ENCODE assay signal across 9 cellular contexts in genomic region chr18:65091737-65092329, GRCh38.
A peak's percentile ranks its signal among the peaks of the same experiment; 100 is the strongest.
DNase-seq lines count a peak whose midpoint lies in the region; ATAC-seq and TF ChIP-seq lines count a peak whose summit lies in the region.
"Had no signal": no experiment of that assay in that cellular context is flagged by ENCODE, and none has a peak within 500 bp of the region (broad histone marks: within the 10 kb centered on the region; RNA-seq: fewer than 3 reads in every experiment).

No MANE protein-coding gene starts in this region.

- H3K27me3 ChIP-seq in GM06990 (replicated peaks; ENCODE audit: control insufficient read depth, insufficient read depth, low read length) (no peaks in the 10 kb centered on the region), esophagus squamous epithelium (no peaks in the 10 kb centered on the region)

- TF ChIP-seq CTCF in GM06990 (IDR thresholded peaks at IDR 0.05; ENCODE audit: insufficient read depth, low read length, poor library complexity, severe bottlenecking): peak; percentile 33
- TF ChIP-seq CTCF in RWPE1 (conservative IDR thresholded peaks at IDR 0.05; ENCODE audit: low read depth): peak; percentile 53
- no peak for TF ChIP-seq CTCF in esophagus squamous epithelium (IDR thresholded peaks at IDR 0.05)

- POLR2A ChIA-PET in RWPE1 (lab: Yijun Ruan, JAX; ENCODE audit: low non-redundant PET): no interaction called here

- H3K36me3 ChIP-seq in GM06990 (ENCODE audit: control insufficient read depth, insufficient read depth, low read length) (no peaks in the 10 kb centered on the region), esophagus squamous epithelium (no peaks in the 10 kb centered on the region)

- 19 to 25% methylated on average over 4 of the region's 4 CpGs for WGBS in esophagus squamous epithelium, 2 donors

- no peaks in the 10 kb centered on the region for H3K4me1 ChIP-seq in esophagus squamous epithelium

- DNase-seq in GM06990 (ENCODE audit: extremely low read depth, insufficient read length) (no peak), HT-29 (ENCODE audit: low spot score) (peak; percentile 14), RWPE1 (ENCODE audit: low spot score) (peak; percentile 1), iris pigment epithelial cell (ENCODE audit: low read depth) (peak; percentile 22), esophagus squamous epithelium (lab: John Stamatoyannopoulos, UW) (no peak)
- DNase-seq in activated effector memory CD4-positive, alpha-beta T cell treated with Interleukin-2 at 50 U/mL for 16 hours: no peak

- no peak for TF ChIP-seq POLR2A in esophagus squamous epithelium (IDR thresholded peaks at IDR 0.05)

- H3K4me3 ChIP-seq in GM06990 (replicated peaks; ENCODE audit: low read depth, low read length) (no peak overlapping the region), esophagus squamous epithelium (no peak overlapping the region)
- H3K4me3 ChIP-seq: K562 had no signal

- intact Hi-C loops in esophagus squamous epithelium (cut with DNase I): no loop called here

- ATAC-seq in GM21825 (IDR thresholded peaks at IDR 0.05; ENCODE audit: unreplicated experiment) (no peak), HG02970 (IDR thresholded peaks at IDR 0.05; ENCODE audit: low FRiP score, unreplicated experiment) (no peak)
- ATAC-seq: K562 had no signal

- CTCF ChIA-PET in RWPE1 (lab: Yijun Ruan, JAX): interaction anchor here (0.6 kb wide), 1 partner anchor 1057 kb away, joined by 4 read pairs; no protein-coding TSS in a partner anchor

- H3K27ac ChIP-seq in RWPE1: no peak overlapping the region
- H3K27ac ChIP-seq in esophagus squamous epithelium: no peak overlapping the region

- H3K9me3 ChIP-seq in esophagus squamous epithelium: no peaks in the 10 kb centered on the region

Comparison
In these comparisons a context has a peak if more than half of its experiments do, and no peak if none do; other contexts are left out.
1. DNase-seq: peak in HT-29 (single experiment), RWPE1 (single experiment) and iris pigment epithelial cell (single experiment); none in GM06990 (single experiment), esophagus squamous epithelium (single experiment) and activated effector memory CD4-positive, alpha-beta T cell treated with Interleukin-2 at 50 U/mL for 16 hours (single experiment).
2. CTCF ChIP-seq: peak in GM06990 (single experiment) and RWPE1 (single experiment); none in esophagus squamous epithelium (0 of 6).